Comparison of ENCODE assay signal across 1 cellular context in the genomic region with DNA sequence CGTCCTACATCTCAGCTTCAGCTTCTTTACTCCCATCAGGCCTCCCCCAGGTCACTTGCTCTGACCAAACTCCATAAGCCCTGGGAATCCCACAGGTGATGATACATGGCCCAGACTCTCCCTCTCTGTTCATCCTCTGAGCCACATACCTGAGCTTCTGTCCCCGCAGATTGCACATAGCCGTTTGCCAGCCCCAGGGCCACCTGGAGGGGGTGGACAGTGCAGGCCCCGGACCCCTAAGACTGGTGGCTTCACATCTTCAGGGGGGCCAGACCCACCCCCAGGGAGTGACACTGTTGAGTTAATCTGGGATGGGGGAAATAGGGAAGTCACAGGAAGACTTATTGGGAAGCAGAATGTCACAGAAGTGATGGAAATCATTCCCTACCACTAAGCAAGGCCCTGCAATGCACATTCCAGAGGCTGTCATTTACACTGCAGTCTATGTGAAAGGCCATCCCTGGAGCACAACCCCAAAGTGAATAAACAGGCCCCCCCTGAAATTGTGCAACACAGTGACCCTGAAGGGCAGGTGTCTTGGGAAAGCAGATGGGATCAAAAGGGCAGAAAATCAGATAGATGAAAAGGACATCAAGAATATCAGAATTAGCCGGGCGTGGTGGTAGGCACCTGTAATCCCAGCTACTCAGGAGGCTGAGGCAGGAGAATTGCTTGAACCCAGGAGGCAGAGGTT.
TF ChIP-seq lines count a peak whose summit lies in the region.

No MANE protein-coding gene starts in this region.

TF ChIP-seq in HepG2, 621 proteins besides CTCF, POLR2A, EP300 and RAD21 (continued from another document and continues in another):
- TF ChIP-seq, protein P1, sequence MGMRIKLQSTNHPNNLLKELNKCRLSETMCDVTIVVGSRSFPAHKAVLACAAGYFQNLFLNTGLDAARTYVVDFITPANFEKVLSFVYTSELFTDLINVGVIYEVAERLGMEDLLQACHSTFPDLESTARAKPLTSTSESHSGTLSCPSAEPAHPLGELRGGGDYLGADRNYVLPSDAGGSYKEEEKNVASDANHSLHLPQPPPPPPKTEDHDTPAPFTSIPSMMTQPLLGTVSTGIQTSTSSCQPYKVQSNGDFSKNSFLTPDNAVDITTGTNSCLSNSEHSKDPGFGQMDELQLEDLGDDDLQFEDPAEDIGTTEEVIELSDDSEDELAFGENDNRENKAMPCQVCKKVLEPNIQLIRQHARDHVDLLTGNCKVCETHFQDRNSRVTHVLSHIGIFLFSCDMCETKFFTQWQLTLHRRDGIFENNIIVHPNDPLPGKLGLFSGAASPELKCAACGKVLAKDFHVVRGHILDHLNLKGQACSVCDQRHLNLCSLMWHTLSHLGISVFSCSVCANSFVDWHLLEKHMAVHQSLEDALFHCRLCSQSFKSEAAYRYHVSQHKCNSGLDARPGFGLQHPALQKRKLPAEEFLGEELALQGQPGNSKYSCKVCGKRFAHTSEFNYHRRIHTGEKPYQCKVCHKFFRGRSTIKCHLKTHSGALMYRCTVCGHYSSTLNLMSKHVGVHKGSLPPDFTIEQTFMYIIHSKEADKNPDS (CRISPR knock-in tag; IDR thresholded peaks at IDR 0.05), result no peak
- TF ChIP-seq ZNF781 (CRISPR knock-in tag; IDR thresholded peaks at IDR 0.05; ENCODE audit: borderline replicate concordance, not compliant biosample characterization) (peak; percentile 16), ZNF766 (CRISPR knock-in tag; IDR thresholded peaks at IDR 0.05; ENCODE audit: borderline replicate concordance) (no peak), HDAC2 (CRISPR knock-in tag; IDR thresholded peaks at IDR 0.05) (peak; percentile 95), RBFOX2 (IDR thresholded peaks at IDR 0.05; ENCODE audit: low read depth, low read length) (no peak), ZSCAN30 (CRISPR knock-in tag; IDR thresholded peaks at IDR 0.05) (no peak), STAG1 (CRISPR knock-in tag; IDR thresholded peaks at IDR 0.05) (no peak), IRF2 (CRISPR knock-in tag; IDR thresholded peaks at IDR 0.05) (peak; percentile 93), HNF4A (CRISPR knock-in tag; IDR thresholded peaks at IDR 0.05) (peak; percentile 97), RFXAP (CRISPR knock-in tag; IDR thresholded peaks at IDR 0.05; ENCODE audit: borderline replicate concordance) (peak; percentile 69; the same call in 1 of the 2 replicates), U2AF2 (IDR thresholded peaks at IDR 0.05; ENCODE audit: low read depth, low read length) (no peak), MTF2 (CRISPR knock-in tag; IDR thresholded peaks at IDR 0.05; ENCODE audit: borderline replicate concordance) (no peak), TOE1 (CRISPR knock-in tag; IDR thresholded peaks at IDR 0.05) (no peak), CHD4 (IDR thresholded peaks at IDR 0.05; ENCODE audit: borderline replicate concordance, low read length) (peak; percentile 47; the same call in 1 of the 2 replicates), ASH2L (IDR thresholded peaks at IDR 0.05; ENCODE audit: insufficient read length, low read depth, low read length) (peak; percentile 82), ZNF564 (CRISPR knock-in tag; IDR thresholded peaks at IDR 0.05) (0 out of 2 replicates have a peak, but pooled peaks have one; percentile 40), ZC3H4 (CRISPR knock-in tag; IDR thresholded peaks at IDR 0.05; ENCODE audit: borderline replicate concordance) (no peak; the same call in 1 of the 2 replicates), ZNF550 (CRISPR knock-in tag; IDR thresholded peaks at IDR 0.05; ENCODE audit: borderline replicate concordance) (no peak), ZNF558 (CRISPR knock-in tag; IDR thresholded peaks at IDR 0.05; ENCODE audit: borderline replicate concordance) (no peak), NCOA5 (CRISPR knock-in tag; IDR thresholded peaks at IDR 0.05) (no peak), SETDB1 (CRISPR knock-in tag; IDR thresholded peaks at IDR 0.05; ENCODE audit: borderline replicate concordance) (no peak), ZNF205 (CRISPR knock-in tag; IDR thresholded peaks at IDR 0.05) (peak; percentile 81; the same call in 1 of the 2 replicates), KDM6A (CRISPR knock-in tag; IDR thresholded peaks at IDR 0.05; ENCODE audit: low read depth) (peak; percentile 85), MEIS2 (CRISPR knock-in tag; IDR thresholded peaks at IDR 0.05) (peak; percentile 91; the same call in 1 of the 2 replicates), ELF4 (CRISPR knock-in tag; IDR thresholded peaks at IDR 0.05; ENCODE audit: borderline replicate concordance) (no peak), MXI1 (IDR thresholded peaks at IDR 0.05; ENCODE audit: borderline replicate concordance, low read depth, low read length) (peak; percentile 44; the same call in 1 of the 3 replicates), ZFP36L2 (CRISPR knock-in tag; IDR thresholded peaks at IDR 0.05) (no peak), MXD4 (CRISPR knock-in tag; IDR thresholded peaks at IDR 0.05) (peak; percentile 49; the same call in 1 of the 2 replicates), ZNF282 (IDR thresholded peaks at IDR 0.05; ENCODE audit: partially characterized antibody) (no peak), ZSCAN21 (CRISPR knock-in tag; IDR thresholded peaks at IDR 0.05; ENCODE audit: borderline replicate concordance) (no peak), ZNF33A (CRISPR knock-in tag; IDR thresholded peaks at IDR 0.05; ENCODE audit: borderline replicate concordance) (no peak), ZNF121 (CRISPR knock-in tag; IDR thresholded peaks at IDR 0.05) (peak; percentile 96), POGZ (CRISPR knock-in tag; IDR thresholded peaks at IDR 0.05) (peak; percentile 72), MTA3 (CRISPR knock-in tag; IDR thresholded peaks at IDR 0.05) (no peak), RCOR2 (CRISPR knock-in tag; IDR thresholded peaks at IDR 0.05) (peak; percentile 89), ZNF570 (CRISPR knock-in tag; IDR thresholded peaks at IDR 0.05; ENCODE audit: borderline replicate concordance) (no peak)
- TF ChIP-seq, protein P2, sequence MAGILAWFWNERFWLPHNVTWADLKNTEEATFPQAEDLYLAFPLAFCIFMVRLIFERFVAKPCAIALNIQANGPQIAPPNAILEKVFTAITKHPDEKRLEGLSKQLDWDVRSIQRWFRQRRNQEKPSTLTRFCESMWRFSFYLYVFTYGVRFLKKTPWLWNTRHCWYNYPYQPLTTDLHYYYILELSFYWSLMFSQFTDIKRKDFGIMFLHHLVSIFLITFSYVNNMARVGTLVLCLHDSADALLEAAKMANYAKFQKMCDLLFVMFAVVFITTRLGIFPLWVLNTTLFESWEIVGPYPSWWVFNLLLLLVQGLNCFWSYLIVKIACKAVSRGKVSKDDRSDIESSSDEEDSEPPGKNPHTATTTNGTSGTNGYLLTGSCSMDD (CRISPR knock-in tag; IDR thresholded peaks at IDR 0.05), result no peak
- TF ChIP-seq, protein P3, sequence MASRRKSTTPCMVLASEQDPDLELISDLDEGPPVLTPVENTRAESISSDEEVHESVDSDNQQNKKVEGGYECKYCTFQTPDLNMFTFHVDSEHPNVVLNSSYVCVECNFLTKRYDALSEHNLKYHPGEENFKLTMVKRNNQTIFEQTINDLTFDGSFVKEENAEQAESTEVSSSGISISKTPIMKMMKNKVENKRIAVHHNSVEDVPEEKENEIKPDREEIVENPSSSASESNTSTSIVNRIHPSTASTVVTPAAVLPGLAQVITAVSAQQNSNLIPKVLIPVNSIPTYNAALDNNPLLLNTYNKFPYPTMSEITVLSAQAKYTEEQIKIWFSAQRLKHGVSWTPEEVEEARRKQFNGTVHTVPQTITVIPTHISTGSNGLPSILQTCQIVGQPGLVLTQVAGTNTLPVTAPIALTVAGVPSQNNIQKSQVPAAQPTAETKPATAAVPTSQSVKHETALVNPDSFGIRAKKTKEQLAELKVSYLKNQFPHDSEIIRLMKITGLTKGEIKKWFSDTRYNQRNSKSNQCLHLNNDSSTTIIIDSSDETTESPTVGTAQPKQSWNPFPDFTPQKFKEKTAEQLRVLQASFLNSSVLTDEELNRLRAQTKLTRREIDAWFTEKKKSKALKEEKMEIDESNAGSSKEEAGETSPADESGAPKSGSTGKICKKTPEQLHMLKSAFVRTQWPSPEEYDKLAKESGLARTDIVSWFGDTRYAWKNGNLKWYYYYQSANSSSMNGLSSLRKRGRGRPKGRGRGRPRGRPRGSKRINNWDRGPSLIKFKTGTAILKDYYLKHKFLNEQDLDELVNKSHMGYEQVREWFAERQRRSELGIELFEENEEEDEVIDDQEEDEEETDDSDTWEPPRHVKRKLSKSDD (CRISPR knock-in tag; IDR thresholded peaks at IDR 0.05; ENCODE audit: low read depth), result no peak
- TF ChIP-seq, protein P4, sequence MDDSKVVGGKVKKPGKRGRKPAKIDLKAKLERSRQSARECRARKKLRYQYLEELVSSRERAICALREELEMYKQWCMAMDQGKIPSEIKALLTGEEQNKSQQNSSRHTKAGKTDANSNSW (CRISPR knock-in tag; IDR thresholded peaks at IDR 0.05; ENCODE audit: borderline replicate concordance), result no peak
- TF ChIP-seq, protein P5, sequence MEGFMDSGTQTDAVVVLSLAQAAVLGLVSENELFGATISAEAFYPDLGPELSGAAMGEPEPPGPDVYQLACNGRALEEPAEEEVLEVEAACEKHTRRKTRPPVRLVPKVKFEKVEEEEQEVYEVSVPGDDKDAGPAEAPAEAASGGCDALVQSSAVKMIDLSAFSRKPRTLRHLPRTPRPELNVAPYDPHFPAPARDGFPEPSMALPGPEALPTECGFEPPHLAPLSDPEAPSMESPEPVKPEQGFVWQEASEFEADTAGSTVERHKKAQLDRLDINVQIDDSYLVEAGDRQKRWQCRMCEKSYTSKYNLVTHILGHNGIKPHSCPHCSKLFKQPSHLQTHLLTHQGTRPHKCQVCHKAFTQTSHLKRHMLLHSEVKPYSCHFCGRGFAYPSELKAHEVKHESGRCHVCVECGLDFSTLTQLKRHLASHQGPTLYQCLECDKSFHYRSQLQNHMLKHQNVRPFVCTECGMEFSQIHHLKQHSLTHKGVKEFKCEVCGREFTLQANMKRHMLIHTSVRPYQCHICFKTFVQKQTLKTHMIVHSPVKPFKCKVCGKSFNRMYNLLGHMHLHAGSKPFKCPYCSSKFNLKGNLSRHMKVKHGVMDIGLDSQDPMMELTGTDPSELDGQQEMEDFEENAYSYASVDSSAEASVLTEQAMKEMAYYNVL (CRISPR knock-in tag; IDR thresholded peaks at IDR 0.05; ENCODE audit: borderline replicate concordance), result peak; percentile 93
- TF ChIP-seq, protein P6, sequence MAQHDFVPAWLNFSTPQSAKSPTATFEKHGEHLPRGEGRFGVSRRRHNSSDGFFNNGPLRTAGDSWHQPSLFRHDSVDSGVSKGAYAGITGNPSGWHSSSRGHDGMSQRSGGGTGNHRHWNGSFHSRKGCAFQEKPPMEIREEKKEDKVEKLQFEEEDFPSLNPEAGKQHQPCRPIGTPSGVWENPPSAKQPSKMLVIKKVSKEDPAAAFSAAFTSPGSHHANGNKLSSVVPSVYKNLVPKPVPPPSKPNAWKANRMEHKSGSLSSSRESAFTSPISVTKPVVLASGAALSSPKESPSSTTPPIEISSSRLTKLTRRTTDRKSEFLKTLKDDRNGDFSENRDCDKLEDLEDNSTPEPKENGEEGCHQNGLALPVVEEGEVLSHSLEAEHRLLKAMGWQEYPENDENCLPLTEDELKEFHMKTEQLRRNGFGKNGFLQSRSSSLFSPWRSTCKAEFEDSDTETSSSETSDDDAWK (CRISPR knock-in tag; IDR thresholded peaks at IDR 0.05), result no peak
- TF ChIP-seq, protein P7, sequence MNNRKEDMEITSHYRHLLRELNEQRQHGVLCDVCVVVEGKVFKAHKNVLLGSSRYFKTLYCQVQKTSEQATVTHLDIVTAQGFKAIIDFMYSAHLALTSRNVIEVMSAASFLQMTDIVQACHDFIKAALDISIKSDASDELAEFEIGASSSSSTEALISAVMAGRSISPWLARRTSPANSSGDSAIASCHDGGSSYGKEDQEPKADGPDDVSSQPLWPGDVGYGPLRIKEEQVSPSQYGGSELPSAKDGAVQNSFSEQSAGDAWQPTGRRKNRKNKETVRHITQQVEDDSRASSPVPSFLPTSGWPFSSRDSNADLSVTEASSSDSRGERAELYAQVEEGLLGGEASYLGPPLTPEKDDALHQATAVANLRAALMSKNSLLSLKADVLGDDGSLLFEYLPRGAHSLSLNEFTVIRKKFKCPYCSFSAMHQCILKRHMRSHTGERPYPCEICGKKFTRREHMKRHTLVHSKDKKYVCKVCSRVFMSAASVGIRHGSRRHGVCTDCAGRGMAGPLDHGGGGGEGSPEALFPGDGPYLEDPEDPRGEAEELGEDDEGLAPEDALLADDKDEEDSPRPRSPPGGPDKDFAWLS (CRISPR knock-in tag; IDR thresholded peaks at IDR 0.05; ENCODE audit: borderline replicate concordance), result 0 out of 2 replicates have a peak, but pooled peaks have one; percentile 30
- TF ChIP-seq, protein P8, sequence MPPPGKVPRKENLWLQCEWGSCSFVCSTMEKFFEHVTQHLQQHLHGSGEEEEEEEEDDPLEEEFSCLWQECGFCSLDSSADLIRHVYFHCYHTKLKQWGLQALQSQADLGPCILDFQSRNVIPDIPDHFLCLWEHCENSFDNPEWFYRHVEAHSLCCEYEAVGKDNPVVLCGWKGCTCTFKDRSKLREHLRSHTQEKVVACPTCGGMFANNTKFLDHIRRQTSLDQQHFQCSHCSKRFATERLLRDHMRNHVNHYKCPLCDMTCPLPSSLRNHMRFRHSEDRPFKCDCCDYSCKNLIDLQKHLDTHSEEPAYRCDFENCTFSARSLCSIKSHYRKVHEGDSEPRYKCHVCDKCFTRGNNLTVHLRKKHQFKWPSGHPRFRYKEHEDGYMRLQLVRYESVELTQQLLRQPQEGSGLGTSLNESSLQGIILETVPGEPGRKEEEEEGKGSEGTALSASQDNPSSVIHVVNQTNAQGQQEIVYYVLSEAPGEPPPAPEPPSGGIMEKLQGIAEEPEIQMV (CRISPR knock-in tag; IDR thresholded peaks at IDR 0.05; ENCODE audit: low read depth), result peak; percentile 69
- TF ChIP-seq, protein P9, sequence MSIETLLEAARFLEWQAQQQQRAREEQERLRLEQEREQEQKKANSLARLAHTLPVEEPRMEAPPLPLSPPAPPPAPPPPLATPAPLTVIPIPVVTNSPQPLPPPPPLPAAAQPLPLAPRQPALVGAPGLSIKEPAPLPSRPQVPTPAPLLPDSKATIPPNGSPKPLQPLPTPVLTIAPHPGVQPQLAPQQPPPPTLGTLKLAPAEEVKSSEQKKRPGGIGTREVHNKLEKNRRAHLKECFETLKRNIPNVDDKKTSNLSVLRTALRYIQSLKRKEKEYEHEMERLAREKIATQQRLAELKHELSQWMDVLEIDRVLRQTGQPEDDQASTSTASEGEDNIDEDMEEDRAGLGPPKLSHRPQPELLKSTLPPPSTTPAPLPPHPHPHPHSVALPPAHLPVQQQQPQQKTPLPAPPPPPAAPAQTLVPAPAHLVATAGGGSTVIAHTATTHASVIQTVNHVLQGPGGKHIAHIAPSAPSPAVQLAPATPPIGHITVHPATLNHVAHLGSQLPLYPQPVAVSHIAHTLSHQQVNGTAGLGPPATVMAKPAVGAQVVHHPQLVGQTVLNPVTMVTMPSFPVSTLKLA (IDR thresholded peaks at IDR 0.05), result no peak; the same call in 1 of the 2 replicates
